Comparison of ENCODE assay signal across 14 cellular contexts in genomic region chr12:69998922-69999321, GRCh38.
"Had no signal": no experiment of that assay in that cellular context is flagged by ENCODE, and none has a peak within 500 bp of the region (broad histone marks: within the 10 kb centered on the region; RNA-seq: fewer than 3 reads in every experiment).

No MANE protein-coding gene starts in this region.

- FAIRE-seq: keratinocyte, urothelium cell line had no signal

- ATAC-seq: left ventricle myocardium superior; natural killer cell; stimulated activated memory B cell treated with anti-CD40 and anti-IgM and Interleukin-4, amounts not matched to agents 10 μg/mL and 1 μg/mL and 100 μg/mL, for 72 hours had no signal

- DNase-seq: activated CD4-positive, alpha-beta T cell treated with anti-CD3 and anti-CD28 coated beads, Interleukin-2, amount 10 ng/mL, durations not matched to agents 7 days and 5 days; activated CD4-positive, CD25-positive, alpha-beta regulatory T cell; activated CD8-positive, alpha-beta memory T cell treated with anti-CD3 and anti-CD28 coated beads for 24 hours; activated gamma-delta T cell treated with Interleukin-2 at 50 U/mL for 16 hours; amniotic stem cell; caudate nucleus; effector CD4-positive, alpha-beta T cell; left ventricle myocardium superior; natural killer cell; stimulated activated CD4-positive, alpha-beta T cell treated with anti-CD3 and anti-CD28 coated beads, Interleukin-2, amount 100 ng/mL, for 48 hours; thyroid gland had no signal
